In the genomic region with DNA sequence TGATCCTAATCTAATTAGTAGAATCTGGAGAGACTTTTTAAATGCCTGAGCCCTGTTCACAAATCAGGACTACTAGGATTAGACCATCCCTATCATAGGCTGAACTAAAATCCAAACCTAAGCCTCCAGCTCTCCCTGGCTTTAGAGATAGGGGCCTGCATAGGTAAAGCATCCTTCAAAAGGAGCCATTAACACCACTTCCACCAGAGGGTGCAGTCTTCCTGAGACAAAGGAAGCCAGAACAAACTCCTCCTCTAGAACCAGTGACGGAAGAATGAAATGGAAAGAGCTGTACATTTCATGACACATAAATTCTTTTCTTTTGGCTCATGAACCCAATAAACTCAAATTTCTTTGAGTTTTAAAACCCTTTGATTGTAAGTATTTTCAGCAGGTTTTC, we compare ENCODE assay signal across 9 cellular contexts.
A peak's percentile ranks its signal among the peaks of the same experiment; 100 is the strongest.
DNase-seq lines count a peak whose midpoint lies in the region; ATAC-seq, FAIRE-seq and TF ChIP-seq lines count a peak whose summit lies in the region.
"Had no signal": no experiment of that assay in that cellular context is flagged by ENCODE, and none has a peak within 500 bp of the region (broad histone marks: within the 10 kb centered on the region; RNA-seq: fewer than 3 reads in every experiment).

No MANE protein-coding gene starts in this region.

- H3K36me3 ChIP-seq in GM23338 (ENCODE audit: insufficient read depth) (no peaks in the 10 kb centered on the region), OCI-LY3 (replicated peaks; ENCODE audit: low read depth, low read length) (no peaks in the 10 kb centered on the region), esophagus muscularis mucosa (no peaks in the 10 kb centered on the region)

- H3K27me3 Mint-ChIP-seq in GM23338 (ENCODE audit: insufficient read depth, low read depth, poor library complexity), result no peaks in the 10 kb centered on the region

- H3K4me3 ChIP-seq in GM23338 (no peak overlapping the region), OCI-LY3 (ENCODE audit: low read length) (0 out of 2 replicates have a peak overlapping the region, but pooled peaks have one; percentile 12), esophagus muscularis mucosa (no peak overlapping the region)

- intact Hi-C loops in esophagus muscularis mucosa (cut with DNase I), result no loop called here

- DNase-seq in ELF-1 (ENCODE audit: low read depth, low spot score) (peak; percentile 69), GM23338 (ENCODE audit: low spot score) (peak; percentile 91), Kasumi-1 (lab: John Stamatoyannopoulos, UW) (peak; percentile 76 to 80), esophagus muscularis mucosa (ENCODE audit: extremely low spot score) (no peak), frontal cortex (ENCODE audit: low spot score in 2 of 2) (no peak), hippocampal formation (lab: John Stamatoyannopoulos, UW) (no peak)
- peak; percentile 4 for DNase-seq in stimulated activated naive CD8-positive, alpha-beta T cell treated with anti-CD3 and anti-CD28 coated beads, Interleukin-15, Interleukin-2, amounts not matched to agents 100 U/mL and 50 U/mL, for 24 hours

- TF ChIP-seq CTCF in GM23338 (conservative IDR thresholded peaks at IDR 0.05; ENCODE audit: low read depth in 2 of 2) (peak; percentile 86 to 92), OCI-LY3 (IDR thresholded peaks at IDR 0.05; ENCODE audit: low read depth, low read length) (peak; percentile 94), esophagus muscularis mucosa (IDR thresholded peaks at IDR 0.05) (peak in 2 of 3 experiments; percentile 31 to 33)

- H3K4me2 ChIP-seq in GM23338 (no peak overlapping the region), OCI-LY3 (ENCODE audit: low read length) (peak overlapping the region; percentile 54)

- ATAC-seq in GM23338, result peak; percentile 98
- ATAC-seq in stimulated activated naive CD8-positive, alpha-beta T cell treated with anti-CD3 and anti-CD28 coated beads, Interleukin-15, Interleukin-2, amounts not matched to agents 100 U/mL and 50 U/mL, for 24 hours, result no peak

- TF ChIP-seq EP300 in esophagus muscularis mucosa (IDR thresholded peaks at IDR 0.05), result no peak

- H3K79me2 ChIP-seq in GM23338 (replicated peaks; ENCODE audit: insufficient read depth), result no peaks in the 10 kb centered on the region
- no peaks in the 10 kb centered on the region for H3K79me2 ChIP-seq in OCI-LY3 (ENCODE audit: low read length)

- H3K9me2 ChIP-seq in GM23338 (ENCODE audit: insufficient read depth), result no peaks in the 10 kb centered on the region

- H3K36me3 Mint-ChIP-seq in GM23338 (ENCODE audit: low read depth), result no peaks in the 10 kb centered on the region

- WGBS in esophagus muscularis mucosa, result 21% methylated on average over 1 of the region's 1 CpG

- no peak overlapping the region for H3K9ac ChIP-seq in OCI-LY3 (ENCODE audit: low read length)

- no peak overlapping the region for H3K27ac Mint-ChIP-seq in GM23338

- no peaks in the 10 kb centered on the region for H3K27me3 ChIP-seq in GM23338 (ENCODE audit: insufficient read depth)
- no peaks in the 10 kb centered on the region for H3K27me3 ChIP-seq in OCI-LY3 (ENCODE audit: low read depth, low read length)
- H3K27me3 ChIP-seq in esophagus muscularis mucosa, result no peaks in the 10 kb centered on the region

- TF ChIP-seq POLR2A in esophagus muscularis mucosa (IDR thresholded peaks at IDR 0.05; ENCODE audit: low read depth), result no peak

- H3K4me3 Mint-ChIP-seq in GM23338, result no peak overlapping the region

- no peak overlapping the region for H2AFZ ChIP-seq in GM23338
- peak overlapping the region; percentile 90 for H2AFZ ChIP-seq in OCI-LY3 (ENCODE audit: low read depth, low read length)

- no peaks in the 10 kb centered on the region for H3F3A ChIP-seq in GM23338 (replicated peaks; ENCODE audit: low read depth)

- H3K27ac ChIP-seq in GM23338 (ENCODE audit: low read depth) (no peak overlapping the region), OCI-LY3 (ENCODE audit: low read length) (no peak overlapping the region), esophagus muscularis mucosa (replicated peaks in 1 of 4) (no peak overlapping the region)

- no peaks in the 10 kb centered on the region for H3K9me3 Mint-ChIP-seq in GM23338

- no peaks in the 10 kb centered on the region for H4K20me1 ChIP-seq in GM23338 (replicated peaks; ENCODE audit: insufficient read depth)
- H4K20me1 ChIP-seq in OCI-LY3 (ENCODE audit: insufficient read depth, low read length), result no peaks in the 10 kb centered on the region

- no peak for FAIRE-seq in frontal cortex (lab: Jason Lieb, UNC)
- FAIRE-seq: islet of Langerhans had no signal

- H3K9me3 ChIP-seq in OCI-LY3 (ENCODE audit: insufficient read depth, low read length) (no peaks in the 10 kb centered on the region), esophagus muscularis mucosa (no peaks in the 10 kb centered on the region)

- H3K4me1 Mint-ChIP-seq in GM23338, result 0 out of 3 replicates have a peak, but pooled peaks cover 2% of the 10 kb centered on the region

- H3K4me1 ChIP-seq in GM23338 (ENCODE audit: insufficient read depth) (no peaks in the 10 kb centered on the region), OCI-LY3 (ENCODE audit: low read length) (peaks cover 3% of the 10 kb centered on the region; the same call in 1 of the 2 replicates), esophagus muscularis mucosa (no peaks in the 10 kb centered on the region)

TF ChIP-seq in GM23338, 12 proteins besides CTCF, POLR2A, EP300 and RAD21 (continues in another document):
- no peak for TF ChIP-seq EZH2 (IDR thresholded peaks at IDR 0.05; ENCODE audit: low read depth, unreplicated experiment)
- no peak for TF ChIP-seq POLR2AphosphoS5 (IDR thresholded peaks at IDR 0.05; ENCODE audit: low read depth)
- TF ChIP-seq, protein P1, sequence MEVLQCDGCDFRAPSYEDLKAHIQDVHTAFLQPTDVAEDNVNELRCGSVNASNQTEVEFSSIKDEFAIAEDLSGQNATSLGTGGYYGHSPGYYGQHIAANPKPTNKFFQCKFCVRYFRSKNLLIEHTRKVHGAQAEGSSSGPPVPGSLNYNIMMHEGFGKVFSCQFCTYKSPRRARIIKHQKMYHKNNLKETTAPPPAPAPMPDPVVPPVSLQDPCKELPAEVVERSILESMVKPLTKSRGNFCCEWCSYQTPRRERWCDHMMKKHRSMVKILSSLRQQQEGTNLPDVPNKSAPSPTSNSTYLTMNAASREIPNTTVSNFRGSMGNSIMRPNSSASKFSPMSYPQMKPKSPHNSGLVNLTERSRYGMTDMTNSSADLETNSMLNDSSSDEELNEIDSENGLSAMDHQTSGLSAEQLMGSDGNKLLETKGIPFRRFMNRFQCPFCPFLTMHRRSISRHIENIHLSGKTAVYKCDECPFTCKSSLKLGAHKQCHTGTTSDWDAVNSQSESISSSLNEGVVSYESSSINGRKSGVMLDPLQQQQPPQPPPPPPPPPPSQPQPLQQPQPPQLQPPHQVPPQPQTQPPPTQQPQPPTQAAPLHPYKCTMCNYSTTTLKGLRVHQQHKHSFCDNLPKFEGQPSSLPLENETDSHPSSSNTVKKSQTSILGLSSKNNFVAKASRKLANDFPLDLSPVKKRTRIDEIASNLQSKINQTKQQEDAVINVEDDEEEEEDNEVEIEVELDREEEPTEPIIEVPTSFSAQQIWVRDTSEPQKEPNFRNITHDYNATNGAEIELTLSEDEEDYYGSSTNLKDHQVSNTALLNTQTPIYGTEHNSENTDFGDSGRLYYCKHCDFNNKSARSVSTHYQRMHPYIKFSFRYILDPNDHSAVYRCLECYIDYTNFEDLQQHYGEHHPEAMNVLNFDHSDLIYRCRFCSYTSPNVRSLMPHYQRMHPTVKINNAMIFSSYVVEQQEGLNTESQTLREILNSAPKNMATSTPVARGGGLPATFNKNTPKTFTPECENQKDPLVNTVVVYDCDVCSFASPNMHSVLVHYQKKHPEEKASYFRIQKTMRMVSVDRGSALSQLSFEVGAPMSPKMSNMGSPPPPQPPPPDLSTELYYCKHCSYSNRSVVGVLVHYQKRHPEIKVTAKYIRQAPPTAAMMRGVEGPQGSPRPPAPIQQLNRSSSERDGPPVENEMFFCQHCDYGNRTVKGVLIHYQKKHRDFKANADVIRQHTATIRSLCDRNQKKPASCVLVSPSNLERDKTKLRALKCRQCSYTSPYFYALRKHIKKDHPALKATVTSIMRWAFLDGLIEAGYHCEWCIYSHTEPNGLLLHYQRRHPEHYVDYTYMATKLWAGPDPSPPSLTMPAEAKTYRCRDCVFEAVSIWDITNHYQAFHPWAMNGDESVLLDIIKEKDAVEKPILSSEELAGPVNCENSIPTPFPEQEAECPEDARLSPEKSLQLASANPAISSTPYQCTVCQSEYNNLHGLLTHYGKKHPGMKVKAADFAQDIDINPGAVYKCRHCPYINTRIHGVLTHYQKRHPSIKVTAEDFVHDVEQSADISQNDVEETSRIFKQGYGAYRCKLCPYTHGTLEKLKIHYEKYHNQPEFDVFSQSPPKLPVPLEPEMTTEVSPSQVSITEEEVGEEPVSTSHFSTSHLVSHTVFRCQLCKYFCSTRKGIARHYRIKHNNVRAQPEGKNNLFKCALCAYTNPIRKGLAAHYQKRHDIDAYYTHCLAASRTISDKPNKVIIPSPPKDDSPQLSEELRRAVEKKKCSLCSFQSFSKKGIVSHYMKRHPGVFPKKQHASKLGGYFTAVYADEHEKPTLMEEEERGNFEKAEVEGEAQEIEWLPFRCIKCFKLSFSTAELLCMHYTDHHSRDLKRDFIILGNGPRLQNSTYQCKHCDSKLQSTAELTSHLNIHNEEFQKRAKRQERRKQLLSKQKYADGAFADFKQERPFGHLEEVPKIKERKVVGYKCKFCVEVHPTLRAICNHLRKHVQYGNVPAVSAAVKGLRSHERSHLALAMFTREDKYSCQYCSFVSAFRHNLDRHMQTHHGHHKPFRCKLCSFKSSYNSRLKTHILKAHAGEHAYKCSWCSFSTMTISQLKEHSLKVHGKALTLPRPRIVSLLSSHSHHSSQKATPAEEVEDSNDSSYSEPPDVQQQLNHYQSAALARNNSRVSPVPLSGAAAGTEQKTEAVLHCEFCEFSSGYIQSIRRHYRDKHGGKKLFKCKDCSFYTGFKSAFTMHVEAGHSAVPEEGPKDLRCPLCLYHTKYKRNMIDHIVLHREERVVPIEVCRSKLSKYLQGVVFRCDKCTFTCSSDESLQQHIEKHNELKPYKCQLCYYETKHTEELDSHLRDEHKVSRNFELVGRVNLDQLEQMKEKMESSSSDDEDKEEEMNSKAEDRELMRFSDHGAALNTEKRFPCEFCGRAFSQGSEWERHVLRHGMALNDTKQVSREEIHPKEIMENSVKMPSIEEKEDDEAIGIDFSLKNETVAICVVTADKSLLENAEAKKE (CRISPR knock-in tag; IDR thresholded peaks at IDR 0.05), result no peak
- TF ChIP-seq ZNF331 (CRISPR knock-in tag; IDR thresholded peaks at IDR 0.05; ENCODE audit: low read depth), result no peak
- TF ChIP-seq NANOG (IDR thresholded peaks at IDR 0.05; ENCODE audit: borderline replicate concordance), result no peak
- no peak for TF ChIP-seq STAT1 (IDR thresholded peaks at IDR 0.05; ENCODE audit: unreplicated experiment)

Comparison
In these comparisons a context has a peak if more than half of its experiments do, and no peak if none do; other contexts are left out.
1. DNase-seq: peak in ELF-1 (single experiment), GM23338 (single experiment), Kasumi-1 (2 of 2) and stimulated activated naive CD8-positive, alpha-beta T cell treated with anti-CD3 and anti-CD28 coated beads, Interleukin-15, Interleukin-2, amounts not matched to agents 100 U/mL and 50 U/mL, for 24 hours (single experiment); none in esophagus muscularis mucosa (single experiment), frontal cortex (0 of 2) and hippocampal formation (0 of 2).
2. CTCF ChIP-seq: peak in every context shown above with its lines; median percentile 94 in OCI-LY3; 89 in GM23338; 32 in esophagus muscularis mucosa.